1 cellular context compared by ENCODE assay signal in the genomic region with DNA sequence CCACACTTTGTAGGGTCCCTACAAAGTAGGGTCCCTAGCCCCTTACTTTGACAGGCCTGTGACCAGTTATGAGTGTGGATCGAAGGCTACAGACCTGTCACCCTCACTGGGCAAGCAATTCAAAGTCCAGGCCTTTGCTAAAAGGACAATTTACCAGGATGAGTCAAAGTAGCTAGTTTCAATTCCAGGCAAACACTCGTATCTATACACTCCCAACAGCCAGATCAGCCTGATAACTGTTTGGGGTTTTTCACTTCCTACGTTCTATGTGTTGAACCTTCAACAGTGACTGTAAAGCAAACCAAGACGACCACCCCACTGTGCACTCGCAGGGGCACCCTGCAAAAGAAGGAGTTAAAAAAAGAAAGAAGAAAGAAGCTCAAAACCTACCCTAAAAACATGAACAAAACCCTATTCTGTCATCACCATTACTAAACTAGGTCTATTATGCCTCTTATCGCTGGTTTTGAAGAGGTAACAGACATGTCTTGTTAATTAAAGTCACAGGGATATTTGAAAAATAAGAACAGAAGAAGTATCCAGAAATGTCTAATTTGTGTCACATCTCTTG.
TF ChIP-seq lines count a peak whose summit lies in the region.

No MANE protein-coding gene starts in this region.

TF ChIP-seq in HepG2, 621 proteins besides CTCF, POLR2A, EP300 and RAD21 (continued from another document and continues in another):
- TF ChIP-seq, protein P1, sequence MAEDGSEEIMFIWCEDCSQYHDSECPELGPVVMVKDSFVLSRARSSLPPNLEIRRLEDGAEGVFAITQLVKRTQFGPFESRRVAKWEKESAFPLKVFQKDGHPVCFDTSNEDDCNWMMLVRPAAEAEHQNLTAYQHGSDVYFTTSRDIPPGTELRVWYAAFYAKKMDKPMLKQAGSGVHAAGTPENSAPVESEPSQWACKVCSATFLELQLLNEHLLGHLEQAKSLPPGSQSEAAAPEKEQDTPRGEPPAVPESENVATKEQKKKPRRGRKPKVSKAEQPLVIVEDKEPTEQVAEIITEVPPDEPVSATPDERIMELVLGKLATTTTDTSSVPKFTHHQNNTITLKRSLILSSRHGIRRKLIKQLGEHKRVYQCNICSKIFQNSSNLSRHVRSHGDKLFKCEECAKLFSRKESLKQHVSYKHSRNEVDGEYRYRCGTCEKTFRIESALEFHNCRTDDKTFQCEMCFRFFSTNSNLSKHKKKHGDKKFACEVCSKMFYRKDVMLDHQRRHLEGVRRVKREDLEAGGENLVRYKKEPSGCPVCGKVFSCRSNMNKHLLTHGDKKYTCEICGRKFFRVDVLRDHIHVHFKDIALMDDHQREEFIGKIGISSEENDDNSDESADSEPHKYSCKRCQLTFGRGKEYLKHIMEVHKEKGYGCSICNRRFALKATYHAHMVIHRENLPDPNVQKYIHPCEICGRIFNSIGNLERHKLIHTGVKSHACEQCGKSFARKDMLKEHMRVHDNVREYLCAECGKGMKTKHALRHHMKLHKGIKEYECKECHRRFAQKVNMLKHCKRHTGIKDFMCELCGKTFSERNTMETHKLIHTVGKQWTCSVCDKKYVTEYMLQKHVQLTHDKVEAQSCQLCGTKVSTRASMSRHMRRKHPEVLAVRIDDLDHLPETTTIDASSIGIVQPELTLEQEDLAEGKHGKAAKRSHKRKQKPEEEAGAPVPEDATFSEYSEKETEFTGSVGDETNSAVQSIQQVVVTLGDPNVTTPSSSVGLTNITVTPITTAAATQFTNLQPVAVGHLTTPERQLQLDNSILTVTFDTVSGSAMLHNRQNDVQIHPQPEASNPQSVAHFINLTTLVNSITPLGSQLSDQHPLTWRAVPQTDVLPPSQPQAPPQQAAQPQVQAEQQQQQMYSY (CRISPR knock-in tag; IDR thresholded peaks at IDR 0.05) = no peak
- no peak for TF ChIP-seq ZNF383 (CRISPR knock-in tag; IDR thresholded peaks at IDR 0.05; ENCODE audit: borderline replicate concordance)
- TF ChIP-seq RNF2 (conservative IDR thresholded peaks at IDR 0.05; ENCODE audit: low read depth) = no peak
- TF ChIP-seq HNRNPK (IDR thresholded peaks at IDR 0.05; ENCODE audit: low read depth, low read length, poor library complexity, severe bottlenecking) = no peak
- TF ChIP-seq, protein P2, sequence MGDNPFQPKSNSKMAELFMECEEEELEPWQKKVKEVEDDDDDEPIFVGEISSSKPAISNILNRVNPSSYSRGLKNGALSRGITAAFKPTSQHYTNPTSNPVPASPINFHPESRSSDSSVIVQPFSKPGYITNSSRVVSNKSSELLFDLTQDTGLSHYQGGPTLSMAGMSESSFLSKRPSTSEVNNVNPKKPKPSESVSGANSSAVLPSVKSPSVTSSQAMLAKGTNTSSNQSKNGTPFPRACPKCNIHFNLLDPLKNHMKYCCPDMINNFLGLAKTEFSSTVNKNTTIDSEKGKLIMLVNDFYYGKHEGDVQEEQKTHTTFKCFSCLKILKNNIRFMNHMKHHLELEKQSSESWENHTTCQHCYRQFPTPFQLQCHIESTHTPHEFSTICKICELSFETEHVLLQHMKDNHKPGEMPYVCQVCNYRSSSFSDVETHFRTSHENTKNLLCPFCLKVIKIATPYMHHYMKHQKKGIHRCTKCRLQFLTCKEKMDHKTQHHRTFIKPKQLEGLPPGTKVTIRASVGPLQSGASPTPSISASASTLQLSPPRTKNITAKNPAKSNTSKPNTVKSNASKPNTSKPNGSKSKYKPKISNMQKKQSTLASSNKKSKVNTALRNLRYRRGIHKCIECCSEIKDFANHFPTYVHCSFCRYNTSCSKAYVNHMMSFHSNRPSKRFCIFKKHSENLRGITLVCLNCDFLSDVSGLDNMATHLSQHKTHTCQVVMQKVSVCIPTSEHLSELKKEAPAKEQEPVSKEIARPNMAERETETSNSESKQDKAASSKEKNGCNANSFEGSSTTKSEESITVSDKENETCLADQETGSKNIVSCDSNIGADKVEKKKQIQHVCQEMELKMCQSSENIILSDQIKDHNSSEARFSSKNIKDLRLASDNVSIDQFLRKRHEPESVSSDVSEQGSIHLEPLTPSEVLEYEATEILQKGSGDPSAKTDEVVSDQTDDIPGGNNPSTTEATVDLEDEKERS (CRISPR knock-in tag; IDR thresholded peaks at IDR 0.05) = no peak
- TF ChIP-seq NPAS2 (CRISPR knock-in tag; IDR thresholded peaks at IDR 0.05; ENCODE audit: borderline replicate concordance) = no peak
- TF ChIP-seq PRPF4 (IDR thresholded peaks at IDR 0.05; ENCODE audit: low read depth, low read length, poor library complexity, severe bottlenecking) = no peak
- TF ChIP-seq NBN (conservative IDR thresholded peaks at IDR 0.05) = no peak
- peak; percentile 79 for TF ChIP-seq GATAD2A (CRISPR knock-in tag; IDR thresholded peaks at IDR 0.05)
- 0 out of 2 replicates have a peak, but pooled peaks have one; percentile 41 for TF ChIP-seq ZNF761 (CRISPR knock-in tag; conservative IDR thresholded peaks at IDR 0.05)
- TF ChIP-seq KMT2A (CRISPR knock-in tag; IDR thresholded peaks at IDR 0.05) = peak; percentile 63; the same call in 1 of the 2 replicates
- TF ChIP-seq, protein P3, sequence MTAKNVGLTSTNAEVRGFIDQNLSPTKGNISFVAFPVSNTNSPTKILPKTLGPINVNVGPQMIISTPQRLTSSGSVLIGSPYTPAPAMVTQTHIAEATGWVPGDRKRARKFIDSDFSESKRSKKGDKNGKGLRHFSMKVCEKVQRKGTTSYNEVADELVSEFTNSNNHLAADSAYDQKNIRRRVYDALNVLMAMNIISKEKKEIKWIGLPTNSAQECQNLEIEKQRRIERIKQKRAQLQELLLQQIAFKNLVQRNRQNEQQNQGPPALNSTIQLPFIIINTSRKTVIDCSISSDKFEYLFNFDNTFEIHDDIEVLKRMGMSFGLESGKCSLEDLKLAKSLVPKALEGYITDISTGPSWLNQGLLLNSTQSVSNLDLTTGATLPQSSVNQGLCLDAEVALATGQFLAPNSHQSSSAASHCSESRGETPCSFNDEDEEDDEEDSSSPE (CRISPR knock-in tag; IDR thresholded peaks at IDR 0.05) = no peak
- no peak for TF ChIP-seq ZNF138 (CRISPR knock-in tag; IDR thresholded peaks at IDR 0.05; ENCODE audit: low read depth)
- TF ChIP-seq, protein P4, sequence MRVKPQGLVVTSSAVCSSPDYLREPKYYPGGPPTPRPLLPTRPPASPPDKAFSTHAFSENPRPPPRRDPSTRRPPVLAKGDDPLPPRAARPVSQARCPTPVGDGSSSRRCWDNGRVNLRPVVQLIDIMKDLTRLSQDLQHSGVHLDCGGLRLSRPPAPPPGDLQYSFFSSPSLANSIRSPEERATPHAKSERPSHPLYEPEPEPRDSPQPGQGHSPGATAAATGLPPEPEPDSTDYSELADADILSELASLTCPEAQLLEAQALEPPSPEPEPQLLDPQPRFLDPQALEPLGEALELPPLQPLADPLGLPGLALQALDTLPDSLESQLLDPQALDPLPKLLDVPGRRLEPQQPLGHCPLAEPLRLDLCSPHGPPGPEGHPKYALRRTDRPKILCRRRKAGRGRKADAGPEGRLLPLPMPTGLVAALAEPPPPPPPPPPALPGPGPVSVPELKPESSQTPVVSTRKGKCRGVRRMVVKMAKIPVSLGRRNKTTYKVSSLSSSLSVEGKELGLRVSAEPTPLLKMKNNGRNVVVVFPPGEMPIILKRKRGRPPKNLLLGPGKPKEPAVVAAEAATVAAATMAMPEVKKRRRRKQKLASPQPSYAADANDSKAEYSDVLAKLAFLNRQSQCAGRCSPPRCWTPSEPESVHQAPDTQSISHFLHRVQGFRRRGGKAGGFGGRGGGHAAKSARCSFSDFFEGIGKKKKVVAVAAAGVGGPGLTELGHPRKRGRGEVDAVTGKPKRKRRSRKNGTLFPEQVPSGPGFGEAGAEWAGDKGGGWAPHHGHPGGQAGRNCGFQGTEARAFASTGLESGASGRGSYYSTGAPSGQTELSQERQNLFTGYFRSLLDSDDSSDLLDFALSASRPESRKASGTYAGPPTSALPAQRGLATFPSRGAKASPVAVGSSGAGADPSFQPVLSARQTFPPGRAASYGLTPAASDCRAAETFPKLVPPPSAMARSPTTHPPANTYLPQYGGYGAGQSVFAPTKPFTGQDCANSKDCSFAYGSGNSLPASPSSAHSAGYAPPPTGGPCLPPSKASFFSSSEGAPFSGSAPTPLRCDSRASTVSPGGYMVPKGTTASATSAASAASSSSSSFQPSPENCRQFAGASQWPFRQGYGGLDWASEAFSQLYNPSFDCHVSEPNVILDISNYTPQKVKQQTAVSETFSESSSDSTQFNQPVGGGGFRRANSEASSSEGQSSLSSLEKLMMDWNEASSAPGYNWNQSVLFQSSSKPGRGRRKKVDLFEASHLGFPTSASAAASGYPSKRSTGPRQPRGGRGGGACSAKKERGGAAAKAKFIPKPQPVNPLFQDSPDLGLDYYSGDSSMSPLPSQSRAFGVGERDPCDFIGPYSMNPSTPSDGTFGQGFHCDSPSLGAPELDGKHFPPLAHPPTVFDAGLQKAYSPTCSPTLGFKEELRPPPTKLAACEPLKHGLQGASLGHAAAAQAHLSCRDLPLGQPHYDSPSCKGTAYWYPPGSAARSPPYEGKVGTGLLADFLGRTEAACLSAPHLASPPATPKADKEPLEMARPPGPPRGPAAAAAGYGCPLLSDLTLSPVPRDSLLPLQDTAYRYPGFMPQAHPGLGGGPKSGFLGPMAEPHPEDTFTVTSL (CRISPR knock-in tag; IDR thresholded peaks at IDR 0.05; ENCODE audit: borderline replicate concordance) = peak; percentile 75; the same call in 1 of the 2 replicates
- TF ChIP-seq GATA4 (IDR thresholded peaks at IDR 0.05; ENCODE audit: borderline replicate concordance, low read depth) = peak; percentile 51; the same call in 1 of the 2 replicates
- no peak for TF ChIP-seq GATAD1 (CRISPR knock-in tag; IDR thresholded peaks at IDR 0.05)
- no peak for TF ChIP-seq ZNF335 (CRISPR knock-in tag; IDR thresholded peaks at IDR 0.05)
- TF ChIP-seq TSC22D2 (CRISPR knock-in tag; IDR thresholded peaks at IDR 0.05; ENCODE audit: borderline replicate concordance) = no peak
- TF ChIP-seq, protein P5, sequence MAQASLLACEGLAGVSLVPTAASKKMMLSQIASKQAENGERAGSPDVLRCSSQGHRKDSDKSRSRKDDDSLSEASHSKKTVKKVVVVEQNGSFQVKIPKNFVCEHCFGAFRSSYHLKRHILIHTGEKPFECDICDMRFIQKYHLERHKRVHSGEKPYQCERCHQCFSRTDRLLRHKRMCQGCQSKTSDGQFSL (CRISPR knock-in tag; IDR thresholded peaks at IDR 0.05) = no peak
- TF ChIP-seq TBP (CRISPR knock-in tag; IDR thresholded peaks at IDR 0.05) = no peak
- peak; percentile 54 for TF ChIP-seq MIXL1 (CRISPR knock-in tag; IDR thresholded peaks at IDR 0.05)
- TF ChIP-seq HDAC2 (CRISPR knock-in tag; IDR thresholded peaks at IDR 0.05) = peak; percentile 67; the same call in 1 of the 2 replicates
- peak; percentile 81 for TF ChIP-seq HNF4A (CRISPR knock-in tag; IDR thresholded peaks at IDR 0.05)
- TF ChIP-seq POLR2G (IDR thresholded peaks at IDR 0.05; ENCODE audit: low read depth, low read length) = no peak
- 0 out of 2 replicates have a peak, but pooled peaks have one; percentile 9 for TF ChIP-seq RARA (CRISPR knock-in tag; IDR thresholded peaks at IDR 0.05)
- TF ChIP-seq MEIS1 (CRISPR knock-in tag; IDR thresholded peaks at IDR 0.05; ENCODE audit: borderline replicate concordance) = peak; percentile 75; the same call in 1 of the 2 replicates
- TF ChIP-seq CCAR2 (optimal IDR thresholded peaks at IDR 0.05; ENCODE audit: low read depth, low read length) = no peak
- TF ChIP-seq, protein P6, sequence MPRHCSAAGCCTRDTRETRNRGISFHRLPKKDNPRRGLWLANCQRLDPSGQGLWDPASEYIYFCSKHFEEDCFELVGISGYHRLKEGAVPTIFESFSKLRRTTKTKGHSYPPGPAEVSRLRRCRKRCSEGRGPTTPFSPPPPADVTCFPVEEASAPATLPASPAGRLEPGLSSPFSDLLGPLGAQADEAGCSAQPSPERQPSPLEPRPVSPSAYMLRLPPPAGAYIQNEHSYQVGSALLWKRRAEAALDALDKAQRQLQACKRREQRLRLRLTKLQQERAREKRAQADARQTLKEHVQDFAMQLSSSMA (CRISPR knock-in tag; IDR thresholded peaks at IDR 0.05) = no peak
- TF ChIP-seq NCOA2 (CRISPR knock-in tag; IDR thresholded peaks at IDR 0.05) = no peak; the same call in 1 of the 2 replicates
- TF ChIP-seq MAFG (CRISPR knock-in tag; IDR thresholded peaks at IDR 0.05) = no peak
- TF ChIP-seq PCBP1 (IDR thresholded peaks at IDR 0.05; ENCODE audit: borderline replicate concordance, low read depth, low read length) = no peak
- TF ChIP-seq, protein P7, sequence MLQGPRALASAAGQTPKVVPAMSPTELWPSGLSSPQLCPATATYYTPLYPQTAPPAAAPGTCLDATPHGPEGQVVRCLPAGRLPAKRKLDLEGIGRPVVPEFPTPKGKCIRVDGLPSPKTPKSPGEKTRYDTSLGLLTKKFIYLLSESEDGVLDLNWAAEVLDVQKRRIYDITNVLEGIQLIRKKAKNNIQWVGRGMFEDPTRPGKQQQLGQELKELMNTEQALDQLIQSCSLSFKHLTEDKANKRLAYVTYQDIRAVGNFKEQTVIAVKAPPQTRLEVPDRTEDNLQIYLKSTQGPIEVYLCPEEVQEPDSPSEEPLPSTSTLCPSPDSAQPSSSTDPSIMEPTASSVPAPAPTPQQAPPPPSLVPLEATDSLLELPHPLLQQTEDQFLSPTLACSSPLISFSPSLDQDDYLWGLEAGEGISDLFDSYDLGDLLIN (CRISPR knock-in tag; IDR thresholded peaks at IDR 0.05; ENCODE audit: borderline replicate concordance) = no peak
- TF ChIP-seq, protein P8, sequence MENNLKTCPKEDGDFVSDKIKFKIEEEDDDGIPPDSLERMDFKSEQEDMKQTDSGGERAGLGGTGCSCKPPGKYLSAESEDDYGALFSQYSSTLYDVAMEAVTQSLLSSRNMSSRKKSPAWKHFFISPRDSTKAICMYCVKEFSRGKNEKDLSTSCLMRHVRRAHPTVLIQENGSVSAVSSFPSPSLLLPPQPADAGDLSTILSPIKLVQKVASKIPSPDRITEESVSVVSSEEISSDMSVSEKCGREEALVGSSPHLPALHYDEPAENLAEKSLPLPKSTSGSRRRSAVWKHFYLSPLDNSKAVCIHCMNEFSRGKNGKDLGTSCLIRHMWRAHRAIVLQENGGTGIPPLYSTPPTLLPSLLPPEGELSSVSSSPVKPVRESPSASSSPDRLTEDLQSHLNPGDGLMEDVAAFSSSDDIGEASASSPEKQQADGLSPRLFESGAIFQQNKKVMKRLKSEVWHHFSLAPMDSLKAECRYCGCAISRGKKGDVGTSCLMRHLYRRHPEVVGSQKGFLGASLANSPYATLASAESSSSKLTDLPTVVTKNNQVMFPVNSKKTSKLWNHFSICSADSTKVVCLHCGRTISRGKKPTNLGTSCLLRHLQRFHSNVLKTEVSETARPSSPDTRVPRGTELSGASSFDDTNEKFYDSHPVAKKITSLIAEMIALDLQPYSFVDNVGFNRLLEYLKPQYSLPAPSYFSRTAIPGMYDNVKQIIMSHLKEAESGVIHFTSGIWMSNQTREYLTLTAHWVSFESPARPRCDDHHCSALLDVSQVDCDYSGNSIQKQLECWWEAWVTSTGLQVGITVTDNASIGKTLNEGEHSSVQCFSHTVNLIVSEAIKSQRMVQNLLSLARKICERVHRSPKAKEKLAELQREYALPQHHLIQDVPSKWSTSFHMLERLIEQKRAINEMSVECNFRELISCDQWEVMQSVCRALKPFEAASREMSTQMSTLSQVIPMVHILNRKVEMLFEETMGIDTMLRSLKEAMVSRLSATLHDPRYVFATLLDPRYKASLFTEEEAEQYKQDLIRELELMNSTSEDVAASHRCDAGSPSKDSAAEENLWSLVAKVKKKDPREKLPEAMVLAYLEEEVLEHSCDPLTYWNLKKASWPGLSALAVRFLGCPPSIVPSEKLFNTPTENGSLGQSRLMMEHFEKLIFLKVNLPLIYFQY (CRISPR knock-in tag; IDR thresholded peaks at IDR 0.05; ENCODE audit: borderline replicate concordance) = no peak
- TF ChIP-seq JUND (CRISPR knock-in tag; IDR thresholded peaks at IDR 0.05) = no peak
- no peak for TF ChIP-seq SOX6 (IDR thresholded peaks at IDR 0.05)
- TF ChIP-seq SOX6 (CRISPR knock-in tag; IDR thresholded peaks at IDR 0.05) = peak; percentile 61; the same call in 1 of the 2 replicates
- no peak for TF ChIP-seq ZBTB21 (CRISPR knock-in tag; IDR thresholded peaks at IDR 0.05)
- TF ChIP-seq KDM3A (CRISPR knock-in tag; IDR thresholded peaks at IDR 0.05; ENCODE audit: low read depth) = no peak
